ENCODE assay signal across 6 cellular contexts in the genomic region with DNA sequence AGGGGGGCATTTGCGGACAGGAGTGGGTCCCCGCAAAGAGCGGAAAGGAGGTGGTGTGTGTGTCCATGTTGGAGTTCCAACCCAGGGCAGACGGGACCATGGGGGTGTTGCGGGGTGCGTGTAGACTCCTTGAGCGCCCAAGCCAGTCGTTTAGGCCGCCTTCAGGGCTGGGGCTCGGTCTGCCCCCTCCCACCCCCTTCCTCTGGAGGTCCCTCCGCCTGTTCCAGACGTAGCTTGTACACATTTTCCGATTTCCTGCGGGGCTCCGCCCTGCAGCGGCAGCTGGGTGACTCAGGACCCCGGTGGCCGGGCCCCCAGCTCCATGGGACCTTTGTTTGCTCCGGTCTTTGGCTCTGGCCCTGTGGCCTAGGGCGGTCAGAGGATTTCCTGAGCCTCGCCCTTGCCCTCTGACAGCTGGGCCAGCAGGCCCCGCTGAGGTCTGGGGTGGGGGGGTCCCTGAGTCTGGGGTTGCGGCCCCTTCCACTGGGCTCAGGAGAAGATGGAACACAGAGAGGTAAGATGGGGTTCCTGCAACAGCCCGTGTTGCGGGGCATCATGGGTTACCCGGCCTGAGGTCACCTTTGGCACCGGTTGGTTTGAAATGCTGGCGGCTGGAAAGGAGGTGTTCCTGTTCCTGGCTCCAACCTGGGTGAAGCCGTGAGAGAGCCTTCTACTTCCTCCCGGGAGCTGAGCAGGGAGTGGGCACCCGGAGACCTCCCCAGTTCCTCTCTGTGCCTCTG. TPM values are rescaled to one million over a fixed set of nuclear protein-coding genes. Genes with fewer than 3 reads are reported as not detected.
DNase-seq lines count a peak whose midpoint lies in the region; TF ChIP-seq lines count a peak whose summit lies in the region.

No MANE protein-coding gene starts in this region.

- H3K4me3 ChIP-seq in mammary epithelial cell (replicated peaks in 1 of 3; ENCODE audit: insufficient read depth in 1 of 3, low read depth in 2 of 3, low read length in 3 of 3) = no peak overlapping the region

- H3K27me3 ChIP-seq in H9 (ENCODE audit: insufficient read depth, low read length) (no peaks in the 10 kb centered on the region), mammary epithelial cell (ENCODE audit: insufficient read depth, low read length) (no peaks in the 10 kb centered on the region)

- no CpG with 5 or more reads among the region's 31 CpGs for WGBS in H9 (ENCODE audit: extremely low coverage, insufficient read length, low lambda C conversion rate)
- WGBS in mammary epithelial cell (ENCODE audit: low coverage, missing lambda C conversion rate) = 85% methylated on average over 19 of the region's 31 CpGs

- H3K27me3 Mint-ChIP-seq in H9 (ENCODE audit: low read depth) (peaks cover 2% of the 10 kb centered on the region; the same call in 1 of the 2 replicates), neural crest cell (ENCODE audit: low read depth) (no peaks in the 10 kb centered on the region)

- no peak overlapping the region for H2BK12ac ChIP-seq in H9 (ENCODE audit: insufficient read length, low read depth, low read length)

- H3K23me2 ChIP-seq in H9 (ENCODE audit: insufficient read length, low read depth, low read length, poor library complexity, severe bottlenecking) = peaks cover 7% of the 10 kb centered on the region

- H3K9me3 ChIP-seq in H9 (ENCODE audit: control insufficient read depth, low read depth, low read length) = no peaks in the 10 kb centered on the region
- H3K9me3 ChIP-seq in mammary epithelial cell (replicated peaks; ENCODE audit: insufficient read depth, low read length) = no peaks in the 10 kb centered on the region

- H3K9me3 Mint-ChIP-seq in H9 (peaks cover 2% of the 10 kb centered on the region in 2 experiments; a peak in 1 of 5 replicates), neural crest cell (no peaks in the 10 kb centered on the region)

- H3K4me2 ChIP-seq in H9 (ENCODE audit: insufficient read depth, insufficient read length, low read length) (peak overlapping the region; percentile 54), mammary epithelial cell (ENCODE audit: insufficient read depth, low read depth, low read length) (peak overlapping the region; percentile 85)

- no peaks in the 10 kb centered on the region for H3K36me3 ChIP-seq in mammary epithelial cell (ENCODE audit: insufficient read depth, low read length)

- H2BK15ac ChIP-seq in H9 (ENCODE audit: low read depth, low read length) = no peak overlapping the region

- in situ Hi-C loops in mammary epithelial cell (cut with MboI; ENCODE audit: low sequenced_read_pairs in 2 of 2) = no loop called here

- dilution Hi-C loops in mammary epithelial cell (cut with HindIII; ENCODE audit: low sequenced_read_pairs) = no loop called here

- CTCF ChIA-PET in mammary epithelial cell (lab: Charles Lee; ENCODE audit: low non-redundant PET) = no interaction called here

- H2BK120ac ChIP-seq in H9 (ENCODE audit: low read depth, low read length, poor library complexity, severe bottlenecking) = no peak overlapping the region

- H2BK5ac ChIP-seq in H9 (ENCODE audit: insufficient read length, low read length) = no peak overlapping the region

- H3K4me1 ChIP-seq in H9 (ENCODE audit: insufficient read depth, low read length) (no peaks in the 10 kb centered on the region), mammary epithelial cell (ENCODE audit: insufficient read depth, low read length) (peaks cover 7% of the 10 kb centered on the region)

- no TSS peak for BruUV-seq in mammary epithelial cell (replicated peaks; lab: Mats Ljungman, UMichigan)

- H3K4me3 Mint-ChIP-seq in H9 (peak overlapping the region; percentile 85 to 88), neural crest cell (peak overlapping the region; percentile 90)

- H3K9ac ChIP-seq in H9 (ENCODE audit: extremely low read depth, insufficient read length, low read length) (peak overlapping the region; percentile 20), mammary epithelial cell (ENCODE audit: insufficient read depth, low read length) (no peak overlapping the region)

- H3K27ac Mint-ChIP-seq in H9 = no peak overlapping the region
- no peak overlapping the region for H3K27ac Mint-ChIP-seq in neural crest cell (ENCODE audit: unreplicated experiment)

- no peaks in the 10 kb centered on the region for H3K79me1 ChIP-seq in H9 (ENCODE audit: insufficient read depth, low read depth, low read length, poor library complexity, severe bottlenecking)

- no peak overlapping the region for H3K56ac ChIP-seq in H9 (ENCODE audit: insufficient read length, low read depth, low read length)

- no peak for TF ChIP-seq CTCF in H9 (conservative IDR thresholded peaks at IDR 0.05)
- no peak for TF ChIP-seq CTCF in mammary epithelial cell (conservative IDR thresholded peaks at IDR 0.05 in 1 of 2, IDR thresholded peaks at IDR 0.05 in 1 of 2; ENCODE audit: extremely low read depth in 1 of 2, insufficient read depth in 1 of 2, low read depth in 1 of 2, low read length in 2 of 2)
- TF ChIP-seq CTCF in neural crest cell (conservative IDR thresholded peaks at IDR 0.05) = no peak

- H4K8ac ChIP-seq in H9 (replicated peaks; ENCODE audit: insufficient read length, low read depth, low read length) = no peak overlapping the region

- H3K4me1 Mint-ChIP-seq in H9 (peaks cover 2 to 7% of the 10 kb centered on the region in 2 experiments; a peak in 3 of 4 replicates), neural crest cell (peaks cover 9% of the 10 kb centered on the region)

- H3K36me3 Mint-ChIP-seq in H9 (ENCODE audit: insufficient read depth in 1 of 3, low read depth in 3 of 3) (peaks cover 0 to 3% (median 0%) of the 10 kb centered on the region in 3 experiments; a peak in 2 of 7 replicates), neural crest cell (ENCODE audit: low read depth) (no peaks in the 10 kb centered on the region)

- H2BK20ac ChIP-seq in H9 (ENCODE audit: low read depth, low read length, poor library complexity, severe bottlenecking) = no peak overlapping the region

- H3K79me2 ChIP-seq in H9 (ENCODE audit: insufficient read depth, low read length) = no peaks in the 10 kb centered on the region
- H3K79me2 ChIP-seq in mammary epithelial cell (ENCODE audit: insufficient read depth, low read length) = no peaks in the 10 kb centered on the region

- DNase-seq in H9 (peak; percentile 28), mammary epithelial cell (no peak), neural crest cell (ENCODE audit: low read depth, low spot score) (no peak), NCI-H2171 treated with DMSO at 0.1 percent for 48 hours (lab: John Stamatoyannopoulos, UW) (no peak), NCI-H2227 treated with DMSO at 0.1 percent for 48 hours (lab: John Stamatoyannopoulos, UW) (no peak)
- DNase-seq in stimulated activated naive CD4-positive, alpha-beta T cell treated with Interleukin-2 at 50 U/mL for 16 hours (lab: John Stamatoyannopoulos, UW) = no peak

- H4K91ac ChIP-seq in H9 (ENCODE audit: insufficient read length, low read depth, low read length) = no peak overlapping the region

- no peak overlapping the region for H3K23ac ChIP-seq in H9 (ENCODE audit: insufficient read length, low read depth, low read length)

- H3K27ac ChIP-seq in H9 (ENCODE audit: insufficient read length, low read depth, low read length) (no peak overlapping the region), mammary epithelial cell (ENCODE audit: insufficient read depth, low read depth, low read length) (no peak overlapping the region)

- no peak overlapping the region for H3K4ac ChIP-seq in H9 (ENCODE audit: low read depth, low read length)

- intact Hi-C loops in mammary epithelial cell (cut with micrococcal nuclease) = loop anchor here (5.0 kb wide), 1 partner anchor 46 kb away; the partner anchor contains the start of gene DYNC2I2

- no peak overlapping the region for H2AK5ac ChIP-seq in H9 (ENCODE audit: insufficient read length, low read length)

- no peak overlapping the region for H4K5ac ChIP-seq in H9 (ENCODE audit: insufficient read length, low read depth, low read length)

- H2AFZ ChIP-seq in H9 (ENCODE audit: low read length) (no peak overlapping the region), mammary epithelial cell (ENCODE audit: low read depth, low read length) (peak overlapping the region; percentile 91)

- no peak overlapping the region for H3K14ac ChIP-seq in H9 (ENCODE audit: insufficient read depth, low read length)

- H3T11ph ChIP-seq in H9 (ENCODE audit: low read length) = no peak overlapping the region

- H4K20me1 ChIP-seq in H9 (ENCODE audit: control insufficient read depth, insufficient read depth, insufficient read length) (no peaks in the 10 kb centered on the region), mammary epithelial cell (ENCODE audit: insufficient read depth, low read length) (no peaks in the 10 kb centered on the region)

- H3K18ac ChIP-seq in H9 (ENCODE audit: insufficient read length, low read depth, low read length) = no peak overlapping the region

RNA-seq across cellular contexts. Expression of gene PKN3, which starts 1.5 kb away (rescaled TPM):
- total RNA-seq in H9 (2021) (23.8 and 25.0 TPM in 2 replicates), mammary epithelial cell (1 to 10 TPM in 1 of 2 donors, under 1 TPM in 1; 0.33 to 2.1 TPM), neural crest cell (28.0 and 30.0 TPM in 2 replicates)
- 2.1 TPM for polyA plus RNA-seq in mammary epithelial cell
- polyA minus RNA-seq in mammary epithelial cell = 0.41 TPM

RNA-seq across cellular contexts. Expression of gene SET, which starts 14.8 kb away (rescaled TPM):
- total RNA-seq in H9 (2021) (1,148 and 1,158 TPM in 2 replicates), mammary epithelial cell (100 to 1,000 TPM; 282 to 484 TPM), neural crest cell (891 and 930 TPM in 2 replicates)
- polyA plus RNA-seq in mammary epithelial cell = 136 TPM
- polyA minus RNA-seq in mammary epithelial cell = 116 TPM

RNA-seq across cellular contexts. Expression of gene ZDHHC12, which starts 20.1 kb away (rescaled TPM):
- total RNA-seq in H9 (2021) (42.8 and 45.8 TPM in 2 replicates), mammary epithelial cell (10 to 100 TPM; 30.0 to 61.3 TPM), neural crest cell (15.1 and 15.7 TPM in 2 replicates)
- polyA plus RNA-seq in mammary epithelial cell = 96.6 TPM
- 24.7 TPM for polyA minus RNA-seq in mammary epithelial cell

RNA-seq across cellular contexts. Expression of gene DYNC2I2, which starts 47.1 kb away (rescaled TPM):
- total RNA-seq in H9 (2021) (58.6 and 62.2 TPM in 2 replicates), mammary epithelial cell (10 to 100 TPM; 28.5 to 54.4 TPM), neural crest cell (120 and 128 TPM in 2 replicates)
- polyA plus RNA-seq in mammary epithelial cell = 60.7 TPM
- 46.9 TPM for polyA minus RNA-seq in mammary epithelial cell
